8 cellular contexts compared by ENCODE assay signal in the genomic region with DNA sequence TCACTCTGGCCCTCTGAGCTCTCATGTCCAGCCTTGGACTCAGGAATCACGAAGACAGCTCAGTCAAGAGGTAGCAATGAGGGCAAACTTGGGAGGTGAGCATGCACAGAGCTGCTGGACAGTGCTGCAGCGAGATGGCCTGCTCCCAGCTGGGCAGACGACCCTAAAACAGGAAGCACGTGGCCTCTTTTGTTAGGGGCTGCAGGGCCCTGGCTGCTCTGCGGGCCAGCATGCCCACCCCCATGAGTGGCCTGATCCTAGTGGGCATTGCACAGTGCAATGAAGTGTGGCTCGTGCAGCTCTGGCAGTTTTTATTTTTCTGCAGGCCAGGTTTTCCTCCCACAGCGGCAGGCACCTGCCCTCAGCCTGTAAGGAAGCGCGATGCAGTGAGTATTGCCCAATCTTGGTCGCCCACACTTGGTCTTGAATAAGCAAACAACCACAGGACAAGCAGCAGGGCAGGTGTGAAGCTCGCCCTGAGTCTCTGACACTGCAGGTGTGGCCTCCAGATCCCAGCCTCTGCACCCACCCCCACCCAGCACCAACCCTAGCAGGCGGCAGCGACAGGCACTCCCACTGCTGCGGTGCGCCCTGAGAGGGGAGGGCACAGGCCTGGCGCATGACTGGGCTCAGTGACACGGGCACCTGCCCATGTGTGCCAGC.
DNase-seq lines count a peak whose midpoint lies in the region; ATAC-seq, FAIRE-seq and TF ChIP-seq lines count a peak whose summit lies in the region.

No MANE protein-coding gene starts in this region.

- peak overlapping the region; percentile 48; the same call in 1 of the 2 replicates for H3K4me2 ChIP-seq in OCI-LY7 (ENCODE audit: low read length)

- no peak overlapping the region for H3K27ac ChIP-seq in OCI-LY7 (ENCODE audit: low read depth, low read length, poor library complexity, severe bottlenecking)

- H3K36me3 ChIP-seq in OCI-LY7 (ENCODE audit: insufficient read depth, low read length) (no peaks in the 10 kb centered on the region), bronchial epithelial cell (ENCODE audit: control insufficient read depth, insufficient read depth, low read length) (no peaks in the 10 kb centered on the region)

- H3K4me1 ChIP-seq in OCI-LY7 (ENCODE audit: insufficient read depth, low read length, poor library complexity, severe bottlenecking), result peaks cover 86% of the 10 kb centered on the region

- FAIRE-seq in bronchial epithelial cell (lab: Jason Lieb, UNC), result peak; percentile 72

- H3K9me2 ChIP-seq in OCI-LY7 (ENCODE audit: insufficient read depth, low read length), result no peaks in the 10 kb centered on the region

- no peak for TF ChIP-seq CTCF in OCI-LY7 (conservative IDR thresholded peaks at IDR 0.05; ENCODE audit: low read length)
- no peak for TF ChIP-seq CTCF in bronchial epithelial cell (IDR thresholded peaks at IDR 0.05; ENCODE audit: insufficient read depth, low read length, severe bottlenecking)

- POLR2A ChIA-PET in OCI-LY7 (lab: Charles Lee), result interaction anchor here (1.4 kb wide), 1 partner anchor 105 kb away, joined by 4 read pairs; no protein-coding TSS in a partner anchor

- DNase-seq in CD1c-positive myeloid dendritic cell (ENCODE audit: extremely low spot score) (peak; percentile 65), OCI-LY7 (ENCODE audit: low spot score) (peak; percentile 74), bronchial epithelial cell (ENCODE audit: low read depth) (peak; percentile 53), left ventricle myocardium superior (no peak), HCEC 1CT (no peak)
- DNase-seq in stimulated activated effector memory CD8-positive, alpha-beta T cell treated with anti-CD3 and anti-CD28 coated beads, Interleukin-12 subunit alpha, Interleukin-12 subunit beta, amount 100 ng/mL, for 72 hours (ENCODE audit: low spot score in 2 of 2), result no peak

- intact Hi-C loops in OCI-LY7 (cut with micrococcal nuclease; ENCODE audit: unreplicated experiment) (no loop called here), left ventricle myocardium superior (cut with micrococcal nuclease) (no loop called here)

- no peak overlapping the region for H2AFZ ChIP-seq in OCI-LY7 (ENCODE audit: low read length)

- H3K4me1 Mint-ChIP-seq in stimulated activated effector memory CD8-positive, alpha-beta T cell treated with anti-CD3 and anti-CD28 coated beads, Interleukin-12 subunit alpha, Interleukin-12 subunit beta, amount 100 ng/mL, for 72 hours, result peaks cover 81% of the 10 kb centered on the region

- H4K20me1 ChIP-seq in OCI-LY7 (ENCODE audit: insufficient read depth, low read length), result peaks cover 4% of the 10 kb centered on the region; the same call in 1 of the 2 replicates

- no peaks in the 10 kb centered on the region for H3K9me3 Mint-ChIP-seq in stimulated activated effector memory CD8-positive, alpha-beta T cell treated with anti-CD3 and anti-CD28 coated beads, Interleukin-12 subunit alpha, Interleukin-12 subunit beta, amount 100 ng/mL, for 72 hours

- H3K4me3 Mint-ChIP-seq in stimulated activated effector memory CD8-positive, alpha-beta T cell treated with anti-CD3 and anti-CD28 coated beads, Interleukin-12 subunit alpha, Interleukin-12 subunit beta, amount 100 ng/mL, for 72 hours, result peak overlapping the region; percentile 44

- peak; percentile 36 for ATAC-seq in HG02763 (IDR thresholded peaks at IDR 0.05; ENCODE audit: unreplicated experiment)
- ATAC-seq in stimulated activated effector memory CD8-positive, alpha-beta T cell treated with anti-CD3 and anti-CD28 coated beads, Interleukin-12 subunit alpha, Interleukin-12 subunit beta, amount 100 ng/mL, for 72 hours, result peak; percentile 76
- ATAC-seq in left ventricle myocardium superior, result no peak
- no peak for ATAC-seq in HG02571 (IDR thresholded peaks at IDR 0.05; ENCODE audit: unreplicated experiment)

- H3K79me2 ChIP-seq in OCI-LY7 (ENCODE audit: insufficient read depth, low read depth, low read length), result no peaks in the 10 kb centered on the region

- H3K4me3 ChIP-seq in OCI-LY7 (ENCODE audit: low read depth, low read length, poor library complexity, severe bottlenecking) (no peak overlapping the region), bronchial epithelial cell (ENCODE audit: low read depth, low read length) (no peak overlapping the region)

- H3K27me3 ChIP-seq in bronchial epithelial cell (ENCODE audit: control insufficient read depth, insufficient read depth, low read length), result peaks cover 2% of the 10 kb centered on the region

- H3K27ac Mint-ChIP-seq in stimulated activated effector memory CD8-positive, alpha-beta T cell treated with anti-CD3 and anti-CD28 coated beads, Interleukin-12 subunit alpha, Interleukin-12 subunit beta, amount 100 ng/mL, for 72 hours, result peak overlapping the region; percentile 85

- no TSS peak for BruUV-seq in OCI-LY7 (replicated peaks; lab: Mats Ljungman, UMichigan)

- H3K36me3 Mint-ChIP-seq in stimulated activated effector memory CD8-positive, alpha-beta T cell treated with anti-CD3 and anti-CD28 coated beads, Interleukin-12 subunit alpha, Interleukin-12 subunit beta, amount 100 ng/mL, for 72 hours, result peaks cover 88% of the 10 kb centered on the region

- H3K9me3 ChIP-seq in OCI-LY7 (ENCODE audit: low read length), result no peaks in the 10 kb centered on the region

- CTCF ChIA-PET in OCI-LY7 (lab: Charles Lee; ENCODE audit: unreplicated experiment), result interaction anchor here (0.5 kb wide), 1 partner anchor 12 kb away, joined by 8 read pairs; no protein-coding TSS in a partner anchor

Comparison
In these comparisons a context has a peak if more than half of its experiments do, and no peak if none do; other contexts are left out.
1. DNase-seq: peak in CD1c-positive myeloid dendritic cell (single experiment), OCI-LY7 (single experiment) and bronchial epithelial cell (single experiment); none in stimulated activated effector memory CD8-positive, alpha-beta T cell treated with anti-CD3 and anti-CD28 coated beads, Interleukin-12 subunit alpha, Interleukin-12 subunit beta, amount 100 ng/mL, for 72 hours (0 of 2), left ventricle myocardium superior (single experiment) and HCEC 1CT (single experiment).
2. ATAC-seq: peak in HG02763 (single experiment) and stimulated activated effector memory CD8-positive, alpha-beta T cell treated with anti-CD3 and anti-CD28 coated beads, Interleukin-12 subunit alpha, Interleukin-12 subunit beta, amount 100 ng/mL, for 72 hours (single experiment); none in left ventricle myocardium superior (single experiment) and HG02571 (single experiment).